ENCODE assay signal across 8 cellular contexts in genomic region chr11:75525433-75526191, GRCh38. TPM values are rescaled to one million over a fixed set of nuclear protein-coding genes. Genes with fewer than 3 reads are reported as not detected.
DNase-seq lines count a peak whose midpoint lies in the region; ATAC-seq and TF ChIP-seq lines count a peak whose summit lies in the region.

A gene with protein sequence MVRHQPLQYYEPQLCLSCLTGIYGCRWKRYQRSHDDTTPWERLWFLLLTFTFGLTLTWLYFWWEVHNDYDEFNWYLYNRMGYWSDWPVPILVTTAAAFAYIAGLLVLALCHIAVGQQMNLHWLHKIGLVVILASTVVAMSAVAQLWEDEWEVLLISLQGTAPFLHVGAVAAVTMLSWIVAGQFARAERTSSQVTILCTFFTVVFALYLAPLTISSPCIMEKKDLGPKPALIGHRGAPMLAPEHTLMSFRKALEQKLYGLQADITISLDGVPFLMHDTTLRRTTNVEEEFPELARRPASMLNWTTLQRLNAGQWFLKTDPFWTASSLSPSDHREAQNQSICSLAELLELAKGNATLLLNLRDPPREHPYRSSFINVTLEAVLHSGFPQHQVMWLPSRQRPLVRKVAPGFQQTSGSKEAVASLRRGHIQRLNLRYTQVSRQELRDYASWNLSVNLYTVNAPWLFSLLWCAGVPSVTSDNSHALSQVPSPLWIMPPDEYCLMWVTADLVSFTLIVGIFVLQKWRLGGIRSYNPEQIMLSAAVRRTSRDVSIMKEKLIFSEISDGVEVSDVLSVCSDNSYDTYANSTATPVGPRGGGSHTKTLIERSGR (minus strand): TSS chr11:75525941. CDS start chr11:75477735, 48,206 bp downstream.

- H3K27me3 ChIP-seq in parathyroid adenoma (ENCODE audit: control insufficient read depth, insufficient read depth, low read length) (no peaks in the 10 kb centered on the region), tibial artery (no peaks in the 10 kb centered on the region)

- H3K36me3 Mint-ChIP-seq in activated naive CD4-positive, alpha-beta T cell treated with anti-CD3 and anti-CD28 coated beads, Interleukin-2, amount 50 U/mL, for 24 hours, result no peaks in the 10 kb centered on the region

- intact Hi-C loops in Right ventricle myocardium inferior (cut with DNase I), result loop anchor here (1.0 kb wide), 2 partner anchors 48 to 80 kb away; no protein-coding TSS in a partner anchor
- intact Hi-C loops in tibial artery (cut with DNase I; ENCODE audit: low total_unique reads), result loop anchor here (10.0 kb wide), 1 partner anchor 241 kb away; no protein-coding TSS in a partner anchor

- no peak within 1 kb of the TSS for H3K9ac ChIP-seq in parathyroid adenoma

- H3K9me3 ChIP-seq in parathyroid adenoma (ENCODE audit: control insufficient read depth, low read length) (no peaks in the 10 kb centered on the region), tibial artery (no peaks in the 10 kb centered on the region)

- POLR2A ChIA-PET in HEK293T (lab: Yijun Ruan, JAX), result interaction anchor here (0.5 to 1.0 kb wide), 2 partner anchors 28 to 975 kb away, joined by 3 read pairs; no protein-coding TSS in a partner anchor

- H3K36me3 ChIP-seq in parathyroid adenoma (ENCODE audit: control insufficient read depth, insufficient read depth, low read length) (no peaks in the 10 kb centered on the region), tibial artery (no peaks in the 10 kb centered on the region)

- H3K9me3 Mint-ChIP-seq in activated naive CD4-positive, alpha-beta T cell treated with anti-CD3 and anti-CD28 coated beads, Interleukin-2, amount 50 U/mL, for 24 hours, result no peaks in the 10 kb centered on the region

- H3K4me3 ChIP-seq in parathyroid adenoma (ENCODE audit: low read depth, low read length) (peak within 1 kb of the TSS; percentile 46), tibial artery (peak within 1 kb of the TSS; percentile 61 to 66)

- H3K4me1 ChIP-seq in parathyroid adenoma (no peaks in the 10 kb centered on the region), tibial artery (peaks cover 0 to 35% (median 27%) of the 10 kb centered on the region in 4 donors)

- TF ChIP-seq CTCF in parathyroid adenoma (IDR thresholded peaks at IDR 0.05), result peak; percentile 31
- TF ChIP-seq CTCF in tibial artery (IDR thresholded peaks at IDR 0.05), result peak; percentile 28 to 42

- H3K27ac ChIP-seq in parathyroid adenoma, result no peak within 1 kb of the TSS
- H3K27ac ChIP-seq in tibial artery, result peak within 1 kb of the TSS; percentile 39 to 60

- H3K27ac Mint-ChIP-seq in activated naive CD4-positive, alpha-beta T cell treated with anti-CD3 and anti-CD28 coated beads, Interleukin-2, amount 50 U/mL, for 24 hours, result peak within 1 kb of the TSS; percentile 26

- ATAC-seq in SK-N-SH treated with all-trans-retinoic acid at 6 μM for 48 hours (peak; percentile 92), Right ventricle myocardium inferior (peak; percentile 98)

- H3K4me3 Mint-ChIP-seq in activated naive CD4-positive, alpha-beta T cell treated with anti-CD3 and anti-CD28 coated beads, Interleukin-2, amount 50 U/mL, for 24 hours, result peak within 1 kb of the TSS; percentile 74

- peak within 1 kb of the TSS; percentile 71 for H3K4me2 ChIP-seq in parathyroid adenoma (ENCODE audit: low read length)

- no peaks in the 10 kb centered on the region for H3K27me3 Mint-ChIP-seq in activated naive CD4-positive, alpha-beta T cell treated with anti-CD3 and anti-CD28 coated beads, Interleukin-2, amount 50 U/mL, for 24 hours

- no peaks in the 10 kb centered on the region for H3K79me2 ChIP-seq in parathyroid adenoma

- H3K4me1 Mint-ChIP-seq in activated naive CD4-positive, alpha-beta T cell treated with anti-CD3 and anti-CD28 coated beads, Interleukin-2, amount 50 U/mL, for 24 hours, result peaks cover 16% of the 10 kb centered on the region

- DNase-seq in GM04504 (ENCODE audit: low read depth) (peak; percentile 69), HEK293T (ENCODE audit: extremely low spot score) (peak; percentile 97), MV-4-11 (lab: John Stamatoyannopoulos, UW) (peak; percentile 75), Right ventricle myocardium inferior (ENCODE audit: missing footprints) (peak; percentile 91), tibial artery (peak; percentile 74 to 85)

- peak within 1 kb of the TSS; percentile 75 for H2AFZ ChIP-seq in parathyroid adenoma

- CTCF ChIA-PET in HEK293T (lab: Yijun Ruan, JAX), result interaction anchor here (1.2 kb wide), 1 partner anchor 125 kb away, joined by 4 read pairs; no protein-coding TSS in a partner anchor

TF ChIP-seq in HEK293T, 16 proteins besides CTCF, POLR2A, EP300 and RAD21:
- no peak for TF ChIP-seq LEF1 (IDR thresholded peaks at IDR 0.05; ENCODE audit: borderline replicate concordance)
- TF ChIP-seq FOXK2 (IDR thresholded peaks at IDR 0.05), result no peak
- TF ChIP-seq BHLHE40 (IDR thresholded peaks at IDR 0.05; ENCODE audit: borderline replicate concordance), result no peak

TF ChIP-seq in SK-N-SH treated with all-trans-retinoic acid at 6 μM for 48 hours, 23 proteins besides CTCF, POLR2A, EP300 and RAD21 (continues in another document):
- TF ChIP-seq TOX (CRISPR knock-in tag; IDR thresholded peaks at IDR 0.05; ENCODE audit: borderline replicate concordance) (no peak), OSR1 (CRISPR knock-in tag; IDR thresholded peaks at IDR 0.05) (no peak), RARB (CRISPR knock-in tag; IDR thresholded peaks at IDR 0.05) (no peak), SNAI2 (CRISPR knock-in tag; IDR thresholded peaks at IDR 0.05) (no peak), TCF4 (CRISPR knock-in tag; IDR thresholded peaks at IDR 0.05; ENCODE audit: borderline replicate concordance) (no peak), POU6F1 (CRISPR knock-in tag; IDR thresholded peaks at IDR 0.05; ENCODE audit: borderline replicate concordance, low read depth) (no peak), BACH2 (CRISPR knock-in tag; IDR thresholded peaks at IDR 0.05; ENCODE audit: borderline replicate concordance) (no peak), ZNF8 (CRISPR knock-in tag; IDR thresholded peaks at IDR 0.05) (no peak), ARNTL (CRISPR knock-in tag; IDR thresholded peaks at IDR 0.05; ENCODE audit: borderline replicate concordance, low read depth) (no peak), ISL1 (CRISPR knock-in tag; IDR thresholded peaks at IDR 0.05) (no peak), ZC3H10 (CRISPR knock-in tag; IDR thresholded peaks at IDR 0.05) (no peak), GLIS3 (CRISPR knock-in tag; IDR thresholded peaks at IDR 0.05) (no peak), ZFP30 (CRISPR knock-in tag; IDR thresholded peaks at IDR 0.05) (no peak)
- TF ChIP-seq, protein P1, sequence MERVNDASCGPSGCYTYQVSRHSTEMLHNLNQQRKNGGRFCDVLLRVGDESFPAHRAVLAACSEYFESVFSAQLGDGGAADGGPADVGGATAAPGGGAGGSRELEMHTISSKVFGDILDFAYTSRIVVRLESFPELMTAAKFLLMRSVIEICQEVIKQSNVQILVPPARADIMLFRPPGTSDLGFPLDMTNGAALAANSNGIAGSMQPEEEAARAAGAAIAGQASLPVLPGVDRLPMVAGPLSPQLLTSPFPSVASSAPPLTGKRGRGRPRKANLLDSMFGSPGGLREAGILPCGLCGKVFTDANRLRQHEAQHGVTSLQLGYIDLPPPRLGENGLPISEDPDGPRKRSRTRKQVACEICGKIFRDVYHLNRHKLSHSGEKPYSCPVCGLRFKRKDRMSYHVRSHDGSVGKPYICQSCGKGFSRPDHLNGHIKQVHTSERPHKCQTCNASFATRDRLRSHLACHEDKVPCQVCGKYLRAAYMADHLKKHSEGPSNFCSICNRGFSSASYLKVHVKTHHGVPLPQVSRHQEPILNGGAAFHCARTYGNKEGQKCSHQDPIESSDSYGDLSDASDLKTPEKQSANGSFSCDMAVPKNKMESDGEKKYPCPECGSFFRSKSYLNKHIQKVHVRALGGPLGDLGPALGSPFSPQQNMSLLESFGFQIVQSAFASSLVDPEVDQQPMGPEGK (CRISPR knock-in tag; IDR thresholded peaks at IDR 0.05; ENCODE audit: borderline replicate concordance), result no peak
- TF ChIP-seq, protein P2, sequence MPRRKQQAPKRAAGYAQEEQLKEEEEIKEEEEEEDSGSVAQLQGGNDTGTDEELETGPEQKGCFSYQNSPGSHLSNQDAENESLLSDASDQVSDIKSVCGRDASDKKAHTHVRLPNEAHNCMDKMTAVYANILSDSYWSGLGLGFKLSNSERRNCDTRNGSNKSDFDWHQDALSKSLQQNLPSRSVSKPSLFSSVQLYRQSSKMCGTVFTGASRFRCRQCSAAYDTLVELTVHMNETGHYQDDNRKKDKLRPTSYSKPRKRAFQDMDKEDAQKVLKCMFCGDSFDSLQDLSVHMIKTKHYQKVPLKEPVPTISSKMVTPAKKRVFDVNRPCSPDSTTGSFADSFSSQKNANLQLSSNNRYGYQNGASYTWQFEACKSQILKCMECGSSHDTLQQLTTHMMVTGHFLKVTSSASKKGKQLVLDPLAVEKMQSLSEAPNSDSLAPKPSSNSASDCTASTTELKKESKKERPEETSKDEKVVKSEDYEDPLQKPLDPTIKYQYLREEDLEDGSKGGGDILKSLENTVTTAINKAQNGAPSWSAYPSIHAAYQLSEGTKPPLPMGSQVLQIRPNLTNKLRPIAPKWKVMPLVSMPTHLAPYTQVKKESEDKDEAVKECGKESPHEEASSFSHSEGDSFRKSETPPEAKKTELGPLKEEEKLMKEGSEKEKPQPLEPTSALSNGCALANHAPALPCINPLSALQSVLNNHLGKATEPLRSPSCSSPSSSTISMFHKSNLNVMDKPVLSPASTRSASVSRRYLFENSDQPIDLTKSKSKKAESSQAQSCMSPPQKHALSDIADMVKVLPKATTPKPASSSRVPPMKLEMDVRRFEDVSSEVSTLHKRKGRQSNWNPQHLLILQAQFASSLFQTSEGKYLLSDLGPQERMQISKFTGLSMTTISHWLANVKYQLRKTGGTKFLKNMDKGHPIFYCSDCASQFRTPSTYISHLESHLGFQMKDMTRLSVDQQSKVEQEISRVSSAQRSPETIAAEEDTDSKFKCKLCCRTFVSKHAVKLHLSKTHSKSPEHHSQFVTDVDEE (CRISPR knock-in tag; IDR thresholded peaks at IDR 0.05), result no peak

RNA-seq across cellular contexts. Expression of the gene that starts here (rescaled TPM):
- total RNA-seq in Right ventricle myocardium inferior, result 7.7 TPM
